In the genomic region with DNA sequence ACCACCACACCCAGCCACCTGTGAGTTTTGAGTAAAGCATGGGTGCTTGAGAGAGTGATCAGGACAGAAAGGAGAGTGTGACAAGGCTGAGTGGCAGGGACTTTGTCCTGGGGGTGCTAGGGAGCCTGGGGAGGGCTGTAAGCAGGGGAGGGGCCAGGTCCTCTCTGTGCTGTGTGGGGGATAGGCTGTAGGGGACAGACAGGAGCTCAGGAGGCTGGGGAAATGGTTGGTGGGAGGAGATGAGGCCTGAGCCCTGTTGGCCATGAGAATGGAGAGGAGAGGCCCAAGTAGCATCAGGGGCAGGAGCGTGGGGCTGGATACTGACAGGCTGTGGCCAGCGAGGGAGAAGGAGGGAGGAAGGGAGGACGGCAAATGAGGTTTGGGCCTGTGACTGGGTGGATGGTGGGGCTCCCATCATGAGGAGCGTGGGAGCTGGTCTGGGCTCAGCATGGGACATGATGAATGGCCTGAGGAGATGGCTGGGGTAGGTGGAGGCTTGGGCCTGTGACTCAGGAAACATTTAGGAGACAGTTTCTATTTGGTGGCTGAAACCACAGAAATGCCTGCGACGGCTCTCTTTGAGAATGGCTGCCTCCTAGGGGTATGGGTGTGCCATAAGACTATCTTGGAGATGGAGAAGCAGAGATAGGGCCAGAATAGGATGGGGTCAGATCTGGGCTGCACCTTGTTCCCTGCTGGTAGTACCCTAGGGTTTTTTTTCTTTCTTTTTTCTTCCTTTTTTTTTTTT, we compare ENCODE assay signal across 1 cellular context.
TF ChIP-seq lines count a peak whose summit lies in the region.

No MANE protein-coding gene starts in this region.

TF ChIP-seq in K562, 482 proteins besides CTCF, POLR2A, EP300 and RAD21 (continued from another document and continues in another):
- 0 out of 2 replicates have a peak, but pooled peaks have one; percentile 4 for TF ChIP-seq BHLHE40 (IDR thresholded peaks at IDR 0.05; ENCODE audit: low read length)
- TF ChIP-seq, protein P1, sequence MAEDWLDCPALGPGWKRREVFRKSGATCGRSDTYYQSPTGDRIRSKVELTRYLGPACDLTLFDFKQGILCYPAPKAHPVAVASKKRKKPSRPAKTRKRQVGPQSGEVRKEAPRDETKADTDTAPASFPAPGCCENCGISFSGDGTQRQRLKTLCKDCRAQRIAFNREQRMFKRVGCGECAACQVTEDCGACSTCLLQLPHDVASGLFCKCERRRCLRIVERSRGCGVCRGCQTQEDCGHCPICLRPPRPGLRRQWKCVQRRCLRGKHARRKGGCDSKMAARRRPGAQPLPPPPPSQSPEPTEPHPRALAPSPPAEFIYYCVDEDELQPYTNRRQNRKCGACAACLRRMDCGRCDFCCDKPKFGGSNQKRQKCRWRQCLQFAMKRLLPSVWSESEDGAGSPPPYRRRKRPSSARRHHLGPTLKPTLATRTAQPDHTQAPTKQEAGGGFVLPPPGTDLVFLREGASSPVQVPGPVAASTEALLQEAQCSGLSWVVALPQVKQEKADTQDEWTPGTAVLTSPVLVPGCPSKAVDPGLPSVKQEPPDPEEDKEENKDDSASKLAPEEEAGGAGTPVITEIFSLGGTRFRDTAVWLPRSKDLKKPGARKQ (CRISPR knock-in tag; IDR thresholded peaks at IDR 0.05) = no peak
- no peak for TF ChIP-seq SMC3 (conservative IDR thresholded peaks at IDR 0.05; ENCODE audit: insufficient read depth, low read depth, low read length)
- no peak for TF ChIP-seq NFYB (IDR thresholded peaks at IDR 0.05; ENCODE audit: extremely low read depth, insufficient read length)
- no peak for TF ChIP-seq TSC22D4 (tag; IDR thresholded peaks at IDR 0.05)
- no peak for TF ChIP-seq ZNF239 (CRISPR knock-in tag; IDR thresholded peaks at IDR 0.05)
- peak; percentile 56; the same call in 1 of the 2 replicates for TF ChIP-seq FOSL1 (tag; conservative IDR thresholded peaks at IDR 0.05)
- TF ChIP-seq, protein P2, sequence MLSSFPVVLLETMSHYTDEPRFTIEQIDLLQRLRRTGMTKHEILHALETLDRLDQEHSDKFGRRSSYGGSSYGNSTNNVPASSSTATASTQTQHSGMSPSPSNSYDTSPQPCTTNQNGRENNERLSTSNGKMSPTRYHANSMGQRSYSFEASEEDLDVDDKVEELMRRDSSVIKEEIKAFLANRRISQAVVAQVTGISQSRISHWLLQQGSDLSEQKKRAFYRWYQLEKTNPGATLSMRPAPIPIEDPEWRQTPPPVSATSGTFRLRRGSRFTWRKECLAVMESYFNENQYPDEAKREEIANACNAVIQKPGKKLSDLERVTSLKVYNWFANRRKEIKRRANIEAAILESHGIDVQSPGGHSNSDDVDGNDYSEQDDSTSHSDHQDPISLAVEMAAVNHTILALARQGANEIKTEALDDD (IDR thresholded peaks at IDR 0.05) = no peak
- no peak for TF ChIP-seq ZNF3 (CRISPR knock-in tag; IDR thresholded peaks at IDR 0.05)
- TF ChIP-seq SRSF3 (IDR thresholded peaks at IDR 0.05; ENCODE audit: insufficient read depth, low read length) = no peak
- TF ChIP-seq DACH1 (IDR thresholded peaks at IDR 0.05; ENCODE audit: partially characterized antibody) = no peak
- TF ChIP-seq HDGF (IDR thresholded peaks at IDR 0.05) = peak; percentile 87; the same call in 1 of the 2 replicates
- TF ChIP-seq LEF1 (IDR thresholded peaks at IDR 0.05) = 0 out of 2 replicates have a peak, but pooled peaks have one; percentile 22
- TF ChIP-seq, protein P3, sequence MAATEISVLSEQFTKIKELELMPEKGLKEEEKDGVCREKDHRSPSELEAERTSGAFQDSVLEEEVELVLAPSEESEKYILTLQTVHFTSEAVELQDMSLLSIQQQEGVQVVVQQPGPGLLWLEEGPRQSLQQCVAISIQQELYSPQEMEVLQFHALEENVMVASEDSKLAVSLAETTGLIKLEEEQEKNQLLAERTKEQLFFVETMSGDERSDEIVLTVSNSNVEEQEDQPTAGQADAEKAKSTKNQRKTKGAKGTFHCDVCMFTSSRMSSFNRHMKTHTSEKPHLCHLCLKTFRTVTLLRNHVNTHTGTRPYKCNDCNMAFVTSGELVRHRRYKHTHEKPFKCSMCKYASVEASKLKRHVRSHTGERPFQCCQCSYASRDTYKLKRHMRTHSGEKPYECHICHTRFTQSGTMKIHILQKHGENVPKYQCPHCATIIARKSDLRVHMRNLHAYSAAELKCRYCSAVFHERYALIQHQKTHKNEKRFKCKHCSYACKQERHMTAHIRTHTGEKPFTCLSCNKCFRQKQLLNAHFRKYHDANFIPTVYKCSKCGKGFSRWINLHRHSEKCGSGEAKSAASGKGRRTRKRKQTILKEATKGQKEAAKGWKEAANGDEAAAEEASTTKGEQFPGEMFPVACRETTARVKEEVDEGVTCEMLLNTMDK (IDR thresholded peaks at IDR 0.05; ENCODE audit: borderline replicate concordance, insufficient read depth, low read depth, low read length, poor library complexity, severe bottlenecking) = peak; percentile 82
- TF ChIP-seq CCNT2 (IDR thresholded peaks at IDR 0.05; ENCODE audit: borderline replicate concordance, extremely low read depth, insufficient read length, low read depth, low read length) = no peak
- TF ChIP-seq GATA2 (CRISPR knock-in tag; IDR thresholded peaks at IDR 0.05) = peak; percentile 44; the same call in 1 of the 2 replicates
- peak in 1 of 2 experiments; percentile 54; a peak in 1 of 4 replicates for TF ChIP-seq MAZ (CRISPR knock-in tag; conservative IDR thresholded peaks at IDR 0.05 in 1 of 2, IDR thresholded peaks at IDR 0.05 in 1 of 2)
- TF ChIP-seq JUND (IDR thresholded peaks at IDR 0.05; ENCODE audit: borderline replicate concordance, low read depth, low read length) = peak; percentile 34
- peak; percentile 49; the same call in 1 of the 3 replicates for TF ChIP-seq JUND (tag; IDR thresholded peaks at IDR 0.05; ENCODE audit: borderline replicate concordance, low read depth, low read length)
- peak; percentile 5 for TF ChIP-seq ZFP36 (IDR thresholded peaks at IDR 0.05; ENCODE audit: low read depth, low read length, partially characterized antibody)
- peak; percentile 77; the same call in 1 of the 2 replicates for TF ChIP-seq ZNF764 (CRISPR knock-in tag; IDR thresholded peaks at IDR 0.05; ENCODE audit: low read depth)
- TF ChIP-seq, protein P4, sequence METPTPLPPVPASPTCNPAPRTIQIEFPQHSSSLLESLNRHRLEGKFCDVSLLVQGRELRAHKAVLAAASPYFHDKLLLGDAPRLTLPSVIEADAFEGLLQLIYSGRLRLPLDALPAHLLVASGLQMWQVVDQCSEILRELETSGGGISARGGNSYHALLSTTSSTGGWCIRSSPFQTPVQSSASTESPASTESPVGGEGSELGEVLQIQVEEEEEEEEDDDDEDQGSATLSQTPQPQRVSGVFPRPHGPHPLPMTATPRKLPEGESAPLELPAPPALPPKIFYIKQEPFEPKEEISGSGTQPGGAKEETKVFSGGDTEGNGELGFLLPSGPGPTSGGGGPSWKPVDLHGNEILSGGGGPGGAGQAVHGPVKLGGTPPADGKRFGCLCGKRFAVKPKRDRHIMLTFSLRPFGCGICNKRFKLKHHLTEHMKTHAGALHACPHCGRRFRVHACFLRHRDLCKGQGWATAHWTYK (CRISPR knock-in tag; IDR thresholded peaks at IDR 0.05) = no peak
- no peak for TF ChIP-seq CBFA2T3 (IDR thresholded peaks at IDR 0.05)
- peak; percentile 77; the same call in 1 of the 2 replicates for TF ChIP-seq ZNF263 (CRISPR knock-in tag; IDR thresholded peaks at IDR 0.05; ENCODE audit: borderline replicate concordance)
- TF ChIP-seq NFE2 (IDR thresholded peaks at IDR 0.05; ENCODE audit: low read depth) = 0 out of 2 replicates have a peak, but pooled peaks have one; percentile 43
- no peak for TF ChIP-seq KHSRP (IDR thresholded peaks at IDR 0.05)
- no peak for TF ChIP-seq ARHGAP35 (IDR thresholded peaks at IDR 0.05; ENCODE audit: partially characterized antibody)
- TF ChIP-seq ZNF551 (CRISPR knock-in tag; IDR thresholded peaks at IDR 0.05) = no peak
- TF ChIP-seq ATF7 (IDR thresholded peaks at IDR 0.05) = 0 out of 2 replicates have a peak, but pooled peaks have one; percentile 39
- TF ChIP-seq DPF2 (IDR thresholded peaks at IDR 0.05) = peak; percentile 46; the same call in 1 of the 2 replicates
- peak; percentile 23 to 25; a peak in 1 of 4 replicates for TF ChIP-seq NRF1 (conservative IDR thresholded peaks at IDR 0.05 in 1 of 2, IDR thresholded peaks at IDR 0.05 in 1 of 2)
- TF ChIP-seq ZNF57 (CRISPR knock-in tag; IDR thresholded peaks at IDR 0.05) = no peak
- TF ChIP-seq, protein P5, sequence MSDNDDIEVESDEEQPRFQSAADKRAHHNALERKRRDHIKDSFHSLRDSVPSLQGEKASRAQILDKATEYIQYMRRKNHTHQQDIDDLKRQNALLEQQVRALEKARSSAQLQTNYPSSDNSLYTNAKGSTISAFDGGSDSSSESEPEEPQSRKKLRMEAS (CRISPR knock-in tag; IDR thresholded peaks at IDR 0.05) = peak; percentile 50; the same call in 1 of the 2 replicates
- peak; percentile 7; the same call in 1 of the 2 replicates for TF ChIP-seq OTX1 (CRISPR knock-in tag; IDR thresholded peaks at IDR 0.05)
- TF ChIP-seq GABPB2 (CRISPR knock-in tag; conservative IDR thresholded peaks at IDR 0.05) = no peak
- 0 out of 4 replicates have a peak, but pooled peaks of 1 of the 2 experiments have one; percentile 18 for TF ChIP-seq FOXK2 (conservative IDR thresholded peaks at IDR 0.05 in 1 of 2, IDR thresholded peaks at IDR 0.05 in 1 of 2; ENCODE audit: low read depth in 2 of 2)
- TF ChIP-seq, protein P6, sequence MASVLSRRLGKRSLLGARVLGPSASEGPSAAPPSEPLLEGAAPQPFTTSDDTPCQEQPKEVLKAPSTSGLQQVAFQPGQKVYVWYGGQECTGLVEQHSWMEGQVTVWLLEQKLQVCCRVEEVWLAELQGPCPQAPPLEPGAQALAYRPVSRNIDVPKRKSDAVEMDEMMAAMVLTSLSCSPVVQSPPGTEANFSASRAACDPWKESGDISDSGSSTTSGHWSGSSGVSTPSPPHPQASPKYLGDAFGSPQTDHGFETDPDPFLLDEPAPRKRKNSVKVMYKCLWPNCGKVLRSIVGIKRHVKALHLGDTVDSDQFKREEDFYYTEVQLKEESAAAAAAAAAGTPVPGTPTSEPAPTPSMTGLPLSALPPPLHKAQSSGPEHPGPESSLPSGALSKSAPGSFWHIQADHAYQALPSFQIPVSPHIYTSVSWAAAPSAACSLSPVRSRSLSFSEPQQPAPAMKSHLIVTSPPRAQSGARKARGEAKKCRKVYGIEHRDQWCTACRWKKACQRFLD (CRISPR knock-in tag; IDR thresholded peaks at IDR 0.05) = no peak
- peak; percentile 81 for TF ChIP-seq CTBP1 (IDR thresholded peaks at IDR 0.05; ENCODE audit: borderline replicate concordance)
- 0 out of 2 replicates have a peak, but pooled peaks have one; percentile 10 for TF ChIP-seq MAFK (IDR thresholded peaks at IDR 0.05; ENCODE audit: low read length)
- no peak for TF ChIP-seq RBM34 (IDR thresholded peaks at IDR 0.05; ENCODE audit: borderline replicate concordance, insufficient read depth, low read length)
- TF ChIP-seq SREBF2 (CRISPR knock-in tag; IDR thresholded peaks at IDR 0.05) = no peak
- 0 out of 2 replicates have a peak, but pooled peaks have one; percentile 31 for TF ChIP-seq SMARCA4 (IDR thresholded peaks at IDR 0.05)
- TF ChIP-seq ZNF431 (CRISPR knock-in tag; IDR thresholded peaks at IDR 0.05) = no peak
- peak in 1 of 3 experiments; percentile 60 for TF ChIP-seq YY1 (IDR thresholded peaks at IDR 0.05; ENCODE audit: borderline replicate concordance in 1 of 3, control insufficient read depth in 1 of 3, extremely low read depth in 1 of 3, insufficient read depth in 3 of 3, insufficient read length in 1 of 3, insufficient replicate concordance in 2 of 3, low read depth in 1 of 3, low read length in 2 of 3)
- TF ChIP-seq NBN (IDR thresholded peaks at IDR 0.05; ENCODE audit: low read depth) = 0 out of 2 replicates have a peak, but pooled peaks have one; percentile 56
- TF ChIP-seq SMARCE1 (IDR thresholded peaks at IDR 0.05) = peak; percentile 49; the same call in 1 of the 2 replicates
- TF ChIP-seq HDAC6 (IDR thresholded peaks at IDR 0.05; ENCODE audit: low read depth, low read length) = no peak
- TF ChIP-seq ZNF766 (CRISPR knock-in tag; conservative IDR thresholded peaks at IDR 0.05) = peak; percentile 71
- no peak for TF ChIP-seq ZNF384 (IDR thresholded peaks at IDR 0.05; ENCODE audit: low read depth, low read length)
- 0 out of 4 replicates have a peak, but pooled peaks of 1 of the 2 experiments have one; percentile 63 for TF ChIP-seq ARNT (IDR thresholded peaks at IDR 0.05)
- TF ChIP-seq, protein P7, sequence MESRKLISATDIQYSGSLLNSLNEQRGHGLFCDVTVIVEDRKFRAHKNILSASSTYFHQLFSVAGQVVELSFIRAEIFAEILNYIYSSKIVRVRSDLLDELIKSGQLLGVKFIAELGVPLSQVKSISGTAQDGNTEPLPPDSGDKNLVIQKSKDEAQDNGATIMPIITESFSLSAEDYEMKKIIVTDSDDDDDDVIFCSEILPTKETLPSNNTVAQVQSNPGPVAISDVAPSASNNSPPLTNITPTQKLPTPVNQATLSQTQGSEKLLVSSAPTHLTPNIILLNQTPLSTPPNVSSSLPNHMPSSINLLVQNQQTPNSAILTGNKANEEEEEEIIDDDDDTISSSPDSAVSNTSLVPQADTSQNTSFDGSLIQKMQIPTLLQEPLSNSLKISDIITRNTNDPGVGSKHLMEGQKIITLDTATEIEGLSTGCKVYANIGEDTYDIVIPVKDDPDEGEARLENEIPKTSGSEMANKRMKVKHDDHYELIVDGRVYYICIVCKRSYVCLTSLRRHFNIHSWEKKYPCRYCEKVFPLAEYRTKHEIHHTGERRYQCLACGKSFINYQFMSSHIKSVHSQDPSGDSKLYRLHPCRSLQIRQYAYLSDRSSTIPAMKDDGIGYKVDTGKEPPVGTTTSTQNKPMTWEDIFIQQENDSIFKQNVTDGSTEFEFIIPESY (CRISPR knock-in tag; IDR thresholded peaks at IDR 0.05) = no peak
- peak; percentile 66 for TF ChIP-seq ZFX (CRISPR knock-in tag; IDR thresholded peaks at IDR 0.05)
